Comparison of ENCODE assay signal across 20 cellular contexts in genomic region chr15:95260856-95261255, GRCh38.
"Had no signal": no experiment of that assay in that cellular context is flagged by ENCODE, and none has a peak within 500 bp of the region (broad histone marks: within the 10 kb centered on the region; RNA-seq: fewer than 3 reads in every experiment).

No MANE protein-coding gene starts in this region.

- H3K27me3 ChIP-seq: gastroesophageal sphincter, sigmoid colon, stomach, uterus had no signal

- FAIRE-seq: kidney had no signal

- DNase-seq: effector memory CD8-positive, alpha-beta T cell; esophagus squamous epithelium; foreskin fibroblast; glutamatergic neuron; kidney; left cardiac atrium; left ventricle myocardium inferior; naive thymus-derived CD4-positive, alpha-beta T cell; psoas muscle; sigmoid colon; stimulated activated CD4-positive, alpha-beta T cell treated with anti-CD3 and anti-CD28 coated beads, Interleukin-12 subunit alpha, Interleukin-12 subunit beta, amount 100 ng/mL, for 4 hours; stimulated activated naive CD4-positive, alpha-beta T cell; stomach; substantia nigra; uterus had no signal

- H3K4me1 ChIP-seq: psoas muscle had no signal

- H3K9me3 ChIP-seq: esophagus squamous epithelium, gastroesophageal sphincter, left ventricle myocardium inferior, neutrophil, psoas muscle, sigmoid colon, stomach, thoracic aorta, uterus had no signal

- H3K27ac ChIP-seq: neutrophil, psoas muscle had no signal

- ATAC-seq: effector memory CD8-positive, alpha-beta T cell; gastroesophageal sphincter; naive thymus-derived CD4-positive, alpha-beta T cell; psoas muscle had no signal

- H3K36me3 ChIP-seq: esophagus squamous epithelium, gastroesophageal sphincter, left ventricle myocardium inferior, neutrophil, sigmoid colon, stomach, thoracic aorta, uterus had no signal

- H3K4me3 ChIP-seq: esophagus squamous epithelium, gastroesophageal sphincter, left ventricle myocardium inferior, lung, psoas muscle, sigmoid colon, skin epidermis, stomach, thoracic aorta, uterus had no signal
